In the genomic region with DNA sequence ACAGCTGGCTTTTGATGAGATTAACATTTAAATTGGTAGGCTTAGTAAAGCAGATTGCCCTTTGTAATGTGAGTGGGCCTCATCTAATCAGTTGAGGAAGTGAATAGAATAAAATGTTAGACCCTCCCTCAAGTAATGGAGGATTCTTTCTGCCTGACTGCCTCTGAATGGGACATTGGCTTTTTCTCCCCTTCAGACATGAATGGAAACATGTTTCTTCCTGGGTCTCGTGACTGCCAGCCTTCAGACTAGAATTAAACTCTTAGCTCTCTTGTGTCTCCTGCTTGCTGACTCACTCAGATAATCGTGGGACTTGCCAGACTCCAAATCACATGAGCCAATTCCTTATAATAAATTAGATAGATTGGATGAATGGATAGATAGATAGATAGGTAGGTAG, we compare ENCODE assay signal across 25 cellular contexts.
"Had no signal": no experiment of that assay in that cellular context is flagged by ENCODE, and none has a peak within 500 bp of the region (broad histone marks: within the 10 kb centered on the region; RNA-seq: fewer than 3 reads in every experiment).

No MANE protein-coding gene starts in this region.

- FAIRE-seq: frontal cortex had no signal

- H3K36me3 Mint-ChIP-seq: stimulated activated naive B cell treated with anti-CD40 and anti-IgM and Interleukin-4, amounts not matched to agents 10 μg/mL and 1 μg/mL and 100 μg/mL, for 72 hours; type B pancreatic cell; WTC11 had no signal

- DNase-seq: activated CD8-positive, alpha-beta T cell treated with anti-CD3 and anti-CD28 coated beads, Interleukin-2, amount 10 ng/mL, durations not matched to agents 7 days and 5 days; activated effector memory CD4-positive, alpha-beta T cell treated with Interleukin-2 at 50 U/mL for 16 hours; activated T-cell treated with anti-CD3 and anti-CD28 coated beads, Interleukin-2, amount 50 U/mL, for 1 hour; aorta; brain microvascular endothelial cell; dermis blood vessel endothelial cell; effector CD8-positive, alpha-beta T cell; erythroblast; glutamatergic neuron; hippocampal formation; kidney glomerular epithelial cell; left ventricle myocardium inferior; naive thymus-derived CD4-positive, alpha-beta T cell; stimulated activated CD4-positive, alpha-beta T cell treated with anti-CD3 and anti-CD28 coated beads, Interleukin-15, amount 100 ng/mL, for 24 hours; stimulated activated naive B cell treated with anti-CD40 and anti-IgM and Interleukin-4, amounts not matched to agents 10 μg/mL and 1 μg/mL and 100 μg/mL, for 72 hours; T-helper 9 cell had no signal

- ATAC-seq: activated CD8-positive, alpha-beta T cell treated with anti-CD3 and anti-CD28 coated beads, Interleukin-2, amount 10 ng/mL, durations not matched to agents 7 days and 5 days; activated naive CD4-positive, alpha-beta T cell treated with anti-CD3 and anti-CD28 coated beads, Interleukin-2, amount 50 U/mL, for 72 hours; naive thymus-derived CD4-positive, alpha-beta T cell; sciatic nerve; stimulated activated naive B cell treated with anti-CD40 and anti-IgM and Interleukin-4, amounts not matched to agents 10 μg/mL and 1 μg/mL and 100 μg/mL, for 72 hours; WTC11 had no signal

- H3K9me3 Mint-ChIP-seq: type B pancreatic cell had no signal

- H3K36me3 ChIP-seq: brain microvascular endothelial cell, left ventricle myocardium inferior, thoracic aorta, vagina had no signal

- H3K9me3 ChIP-seq: left ventricle myocardium inferior, thoracic aorta, vagina had no signal

- H3K4me1 Mint-ChIP-seq: WTC11 had no signal

- H3K4me3 ChIP-seq: left ventricle myocardium inferior, smooth muscle cell, thoracic aorta, vagina had no signal

- H3K27me3 Mint-ChIP-seq: naive thymus-derived CD4-positive, alpha-beta T cell; stimulated activated naive B cell treated with anti-CD40 and anti-IgM and Interleukin-4, amounts not matched to agents 10 μg/mL and 1 μg/mL and 100 μg/mL, for 72 hours; type B pancreatic cell had no signal

- H3K4me1 ChIP-seq: left ventricle myocardium inferior, vagina had no signal

- H3K27ac Mint-ChIP-seq: activated CD8-positive, alpha-beta T cell treated with anti-CD3 and anti-CD28 coated beads, Interleukin-2, amount 10 ng/mL, durations not matched to agents 7 days and 5 days; stimulated activated naive B cell treated with anti-CD40 and anti-IgM and Interleukin-4, amounts not matched to agents 10 μg/mL and 1 μg/mL and 100 μg/mL, for 72 hours; type B pancreatic cell; WTC11 had no signal

- H3K27ac ChIP-seq: brain microvascular endothelial cell, left ventricle myocardium inferior, thoracic aorta, vagina had no signal

- H3K27me3 ChIP-seq: brain microvascular endothelial cell, vagina had no signal

- H3K4me3 Mint-ChIP-seq: activated CD8-positive, alpha-beta T cell treated with anti-CD3 and anti-CD28 coated beads, Interleukin-2, amount 10 ng/mL, durations not matched to agents 7 days and 5 days; neural crest cell; stimulated activated naive B cell treated with anti-CD40 and anti-IgM and Interleukin-4, amounts not matched to agents 10 μg/mL and 1 μg/mL and 100 μg/mL, for 72 hours; type B pancreatic cell; WTC11 had no signal
